In the genomic region with DNA sequence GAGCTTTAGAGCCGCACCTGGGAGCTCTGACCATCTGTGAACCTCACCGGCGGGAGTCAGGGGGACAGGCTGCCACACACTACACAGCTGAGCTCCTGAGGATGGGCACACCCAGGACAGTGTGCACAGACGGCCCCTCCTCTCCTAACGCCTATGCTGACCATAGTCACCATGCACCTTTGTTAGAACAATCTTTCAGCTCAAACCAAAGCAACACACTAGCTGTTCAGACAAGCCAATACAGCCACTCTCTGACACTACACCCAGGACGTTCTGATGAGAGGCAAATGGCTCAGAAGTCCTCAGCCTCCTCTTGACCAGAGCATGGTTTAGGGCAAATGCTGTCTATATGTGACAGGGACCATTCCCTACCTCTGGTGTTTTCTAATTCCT, we compare ENCODE assay signal across 21 cellular contexts.
DNase-seq lines count a peak whose midpoint lies in the region; ATAC-seq and TF ChIP-seq lines count a peak whose summit lies in the region.
"Had no signal": no experiment of that assay in that cellular context is flagged by ENCODE, and none has a peak within 500 bp of the region (broad histone marks: within the 10 kb centered on the region; RNA-seq: fewer than 3 reads in every experiment).

No MANE protein-coding gene starts in this region.

- DNase-seq in SK-N-SH: peak; percentile 35
- DNase-seq in WERI-Rb-1: peak; percentile 7
- no peak for DNase-seq in mucosa of descending colon
- no peak for DNase-seq in NCI-H2081 (lab: John Stamatoyannopoulos, UW)
- no peak for DNase-seq in KBM-7
- no peak for DNase-seq in SKM-1 (lab: John Stamatoyannopoulos, UW; ENCODE audit: unreplicated experiment)
- no peak for DNase-seq in hippocampal formation (lab: John Stamatoyannopoulos, UW)
- DNase-seq: activated CD4-positive, alpha-beta T cell treated with anti-CD3 and anti-CD28 coated beads, Interleukin-2, amount 10 ng/mL, durations not matched to agents 7 days and 5 days; C1 segment of cervical spinal cord; effector CD4-positive, alpha-beta T cell; Karpas-422; midbrain; NCI-H1092; NCI-H2081 treated with DMSO at 0.1 percent for 48 hours; NCI-H446 treated with DMSO at 0.1 percent for 48 hours; Right ventricle myocardium superior; stimulated activated CD4-positive, alpha-beta T cell treated with anti-CD3 and anti-CD28 coated beads, Interleukin-2, amount 100 ng/mL, for 48 hours; stimulated activated naive CD8-positive, alpha-beta T cell treated with anti-CD3 and anti-CD28 coated beads, Interleukin-15, Interleukin-2, amounts not matched to agents 100 U/mL and 50 U/mL, for 24 hours had no signal

- TF ChIP-seq CTCF in SK-N-SH (IDR thresholded peaks at IDR 0.05) (no peak), WERI-Rb-1 (IDR thresholded peaks at IDR 0.05; ENCODE audit: low read depth, low read length) (no peak), mucosa of descending colon (IDR thresholded peaks at IDR 0.05) (no peak)

- H3K36me3 ChIP-seq in SK-N-SH (replicated peaks in 1 of 2; ENCODE audit: control insufficient read depth in 1 of 2, insufficient read depth in 2 of 2, low read length in 1 of 2): no peaks in the 10 kb centered on the region
- no peaks in the 10 kb centered on the region for H3K36me3 ChIP-seq in WERI-Rb-1
- no peaks in the 10 kb centered on the region for H3K36me3 ChIP-seq in mucosa of descending colon (ENCODE audit: low read depth)
- H3K36me3 ChIP-seq: prostate gland, tibial nerve had no signal

- peaks cover 0 to 10% of the 10 kb centered on the region in 2 experiments; a peak in 1 of 4 replicates for H3K4me1 ChIP-seq in SK-N-SH (ENCODE audit: control insufficient read depth in 1 of 2, insufficient read depth in 2 of 2, low read depth in 1 of 2, low read length in 1 of 2)
- peaks cover 4% of the 10 kb centered on the region for H3K4me1 ChIP-seq in mucosa of descending colon (ENCODE audit: low read depth)
- H3K4me1 ChIP-seq: prostate gland had no signal

- 45% methylated on average over 6 of the region's 6 CpGs for WGBS in SK-N-SH (ENCODE audit: low lambda C conversion rate)

- TF ChIP-seq RAD21 in SK-N-SH (IDR thresholded peaks at IDR 0.05; ENCODE audit: low read length): no peak

- H3K27ac ChIP-seq in SK-N-SH (ENCODE audit: low read depth in 2 of 2, low read length in 1 of 2) (no peak overlapping the region), WERI-Rb-1 (no peak overlapping the region)
- H3K27ac ChIP-seq: prostate gland, tibial nerve had no signal

- in situ Hi-C loops in KBM-7 (cut with MboI; ENCODE audit: low pct_unique_long_range_greater_than_20kb, low sequenced_read_pairs): no loop called here

- no peaks in the 10 kb centered on the region for H3K9me2 ChIP-seq in SK-N-SH

- H3K9me3 ChIP-seq in SK-N-SH (no peaks in the 10 kb centered on the region), WERI-Rb-1 (ENCODE audit: severe bottlenecking) (no peaks in the 10 kb centered on the region), mucosa of descending colon (no peaks in the 10 kb centered on the region)
- H3K9me3 ChIP-seq: prostate gland, tibial nerve had no signal

- no peak overlapping the region for H3K4me2 ChIP-seq in SK-N-SH

- CTCF ChIA-PET in SK-N-SH (lab: Yijun Ruan, JAX): no interaction called here

- no peaks in the 10 kb centered on the region for H3K79me2 ChIP-seq in SK-N-SH (ENCODE audit: insufficient read depth)

- H3K4me3 ChIP-seq in SK-N-SH (ENCODE audit: low read depth in 2 of 2, low read length in 1 of 2) (no peak overlapping the region), WERI-Rb-1 (ENCODE audit: low read depth, low read length) (no peak overlapping the region), mucosa of descending colon (no peak overlapping the region)
- H3K4me3 ChIP-seq: prostate gland, tibial nerve had no signal

- no peak overlapping the region for H3K9ac ChIP-seq in SK-N-SH

- no peak for TF ChIP-seq EP300 in SK-N-SH (IDR thresholded peaks at IDR 0.05; ENCODE audit: borderline replicate concordance in 1 of 2, low read depth in 1 of 2, low read length in 1 of 2)

- intact Hi-C loops in mucosa of descending colon (cut with DNase I, micrococcal nuclease): no loop called here

- no peak overlapping the region for H2AFZ ChIP-seq in SK-N-SH (ENCODE audit: low read depth)

- ATAC-seq in SK-N-SH treated with all-trans-retinoic acid at 6 μM for 48 hours (no peak), mucosa of descending colon (peak; percentile 8)
- ATAC-seq: stimulated activated naive CD8-positive, alpha-beta T cell treated with anti-CD3 and anti-CD28 coated beads, Interleukin-15, Interleukin-2, amounts not matched to agents 100 U/mL and 50 U/mL, for 24 hours had no signal

- POLR2A ChIA-PET in SK-N-SH (lab: Yijun Ruan, JAX): no interaction called here

- no peaks in the 10 kb centered on the region for H4K20me1 ChIP-seq in SK-N-SH (ENCODE audit: insufficient read depth)

- H3K27me3 ChIP-seq in SK-N-SH (ENCODE audit: insufficient read depth) (no peaks in the 10 kb centered on the region), WERI-Rb-1 (ENCODE audit: insufficient read depth, low read depth, severe bottlenecking) (no peaks in the 10 kb centered on the region)

- H3F3A ChIP-seq in SK-N-SH (replicated peaks; ENCODE audit: insufficient read depth): no peaks in the 10 kb centered on the region

TF ChIP-seq in SK-N-SH, 30 proteins besides CTCF, POLR2A, EP300 and RAD21 (continues in another document):
- TF ChIP-seq, protein P1, sequence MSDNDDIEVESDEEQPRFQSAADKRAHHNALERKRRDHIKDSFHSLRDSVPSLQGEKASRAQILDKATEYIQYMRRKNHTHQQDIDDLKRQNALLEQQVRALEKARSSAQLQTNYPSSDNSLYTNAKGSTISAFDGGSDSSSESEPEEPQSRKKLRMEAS (IDR thresholded peaks at IDR 0.05; ENCODE audit: low read depth): no peak
- TF ChIP-seq, protein P2, sequence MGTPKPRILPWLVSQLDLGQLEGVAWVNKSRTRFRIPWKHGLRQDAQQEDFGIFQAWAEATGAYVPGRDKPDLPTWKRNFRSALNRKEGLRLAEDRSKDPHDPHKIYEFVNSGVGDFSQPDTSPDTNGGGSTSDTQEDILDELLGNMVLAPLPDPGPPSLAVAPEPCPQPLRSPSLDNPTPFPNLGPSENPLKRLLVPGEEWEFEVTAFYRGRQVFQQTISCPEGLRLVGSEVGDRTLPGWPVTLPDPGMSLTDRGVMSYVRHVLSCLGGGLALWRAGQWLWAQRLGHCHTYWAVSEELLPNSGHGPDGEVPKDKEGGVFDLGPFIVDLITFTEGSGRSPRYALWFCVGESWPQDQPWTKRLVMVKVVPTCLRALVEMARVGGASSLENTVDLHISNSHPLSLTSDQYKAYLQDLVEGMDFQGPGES (IDR thresholded peaks at IDR 0.05; ENCODE audit: low read depth, low read length): no peak
- no peak for TF ChIP-seq TAF1 (IDR thresholded peaks at IDR 0.05; ENCODE audit: borderline replicate concordance, low read depth, low read length)
- TF ChIP-seq TCF12 (IDR thresholded peaks at IDR 0.05): no peak
- TF ChIP-seq RFX5 (IDR thresholded peaks at IDR 0.05; ENCODE audit: low read length): no peak
- TF ChIP-seq FOXJ3 (CRISPR knock-in tag; IDR thresholded peaks at IDR 0.05): no peak
- no peak for TF ChIP-seq JUND (IDR thresholded peaks at IDR 0.05)
- no peak for TF ChIP-seq ELF1 (IDR thresholded peaks at IDR 0.05)

TF ChIP-seq in SK-N-SH treated with all-trans-retinoic acid at 6 μM for 48 hours, 23 proteins besides CTCF, POLR2A, EP300 and RAD21:
- TF ChIP-seq ZNF565 (CRISPR knock-in tag; conservative IDR thresholded peaks at IDR 0.05; ENCODE audit: low read depth): no peak
- TF ChIP-seq SNAI2 (CRISPR knock-in tag; IDR thresholded peaks at IDR 0.05): no peak
- TF ChIP-seq TOX (CRISPR knock-in tag; IDR thresholded peaks at IDR 0.05; ENCODE audit: borderline replicate concordance): no peak
- TF ChIP-seq ZFP3 (CRISPR knock-in tag; IDR thresholded peaks at IDR 0.05): no peak
- no peak for TF ChIP-seq CSDC2 (CRISPR knock-in tag; IDR thresholded peaks at IDR 0.05)
- TF ChIP-seq GLIS3 (CRISPR knock-in tag; IDR thresholded peaks at IDR 0.05): no peak

Comparison
In these comparisons a context has a peak if more than half of its experiments do, and no peak if none do; other contexts are left out.
1. DNase-seq: peak in SK-N-SH (single experiment) and WERI-Rb-1 (single experiment); none in mucosa of descending colon (0 of 3), NCI-H2081 (0 of 2), KBM-7 (single experiment), SKM-1 (single experiment) and hippocampal formation (0 of 2).